ENCODE assay signal across 25 cellular contexts in genomic region chr2:169569948-169570347, GRCh38.
"Had no signal": no experiment of that assay in that cellular context is flagged by ENCODE, and none has a peak within 500 bp of the region (broad histone marks: within the 10 kb centered on the region; RNA-seq: fewer than 3 reads in every experiment).

No MANE protein-coding gene starts in this region.

- H3K9me3 ChIP-seq: body of pancreas, left lung, thoracic aorta, vagina had no signal

- H3K36me3 Mint-ChIP-seq: type B pancreatic cell had no signal

- H3K9me3 Mint-ChIP-seq: activated CD4-positive, alpha-beta memory T cell treated with anti-CD3 and anti-CD28 coated beads, Interleukin-2, amount 10 ng/mL, durations not matched to agents 7 days and 5 days; activated CD4-positive, alpha-beta T cell treated with anti-CD3 and anti-CD28 coated beads, Interleukin-2, amount 10 ng/mL, durations not matched to agents 24 days and 14 days; activated naive CD4-positive, alpha-beta T cell treated with anti-CD3 and anti-CD28 coated beads, Interleukin-2, amount 50 U/mL, for 24 hours; dendritic cell treated with granulocyte-macrophage colony-stimulating factor and Interleukin-4, amounts not matched to agents 40 ng/mL and 50 ng/mL, for 4 days; naive thymus-derived CD4-positive, alpha-beta T cell; type B pancreatic cell had no signal

- FAIRE-seq: endometrium had no signal

- H3K27me3 ChIP-seq: body of pancreas, foreskin keratinocyte, left lung, vagina had no signal

- H3K27ac Mint-ChIP-seq: activated CD4-positive, alpha-beta memory T cell treated with anti-CD3 and anti-CD28 coated beads, Interleukin-2, amount 10 ng/mL, durations not matched to agents 7 days and 5 days; activated CD4-positive, alpha-beta T cell treated with anti-CD3 and anti-CD28 coated beads, Interleukin-2, amount 10 ng/mL, durations not matched to agents 24 days and 14 days; activated naive CD4-positive, alpha-beta T cell treated with anti-CD3 and anti-CD28 coated beads, Interleukin-2, amount 50 U/mL, for 24 hours; dendritic cell treated with granulocyte-macrophage colony-stimulating factor and Interleukin-4, amounts not matched to agents 40 ng/mL and 50 ng/mL, for 4 days; naive thymus-derived CD4-positive, alpha-beta T cell; type B pancreatic cell had no signal

- H3K36me3 ChIP-seq: thoracic aorta, vagina had no signal

- H3K4me1 ChIP-seq: parathyroid adenoma had no signal

- ATAC-seq: activated CD4-positive, CD25-positive, alpha-beta regulatory T cell treated with anti-CD3 and anti-CD28 coated beads, Interleukin-2, amount 50 U/mL, for 24 hours; body of pancreas; foreskin keratinocyte; left lung; naive thymus-derived CD4-positive, alpha-beta T cell; right cardiac atrium had no signal

- H3K9ac ChIP-seq: parathyroid adenoma had no signal

- H3K27me3 Mint-ChIP-seq: activated CD4-positive, alpha-beta memory T cell treated with anti-CD3 and anti-CD28 coated beads, Interleukin-2, amount 10 ng/mL, durations not matched to agents 7 days and 5 days; activated CD4-positive, alpha-beta T cell treated with anti-CD3 and anti-CD28 coated beads, Interleukin-2, amount 10 ng/mL, durations not matched to agents 24 days and 14 days; activated naive CD4-positive, alpha-beta T cell treated with anti-CD3 and anti-CD28 coated beads, Interleukin-2, amount 50 U/mL, for 24 hours; dendritic cell treated with granulocyte-macrophage colony-stimulating factor and Interleukin-4, amounts not matched to agents 40 ng/mL and 50 ng/mL, for 4 days; naive thymus-derived CD4-positive, alpha-beta T cell; type B pancreatic cell had no signal

- H3K4me3 Mint-ChIP-seq: activated CD4-positive, alpha-beta memory T cell treated with anti-CD3 and anti-CD28 coated beads, Interleukin-2, amount 10 ng/mL, durations not matched to agents 7 days and 5 days; activated CD4-positive, alpha-beta T cell treated with anti-CD3 and anti-CD28 coated beads, Interleukin-2, amount 10 ng/mL, durations not matched to agents 24 days and 14 days; activated naive CD4-positive, alpha-beta T cell treated with anti-CD3 and anti-CD28 coated beads, Interleukin-2, amount 50 U/mL, for 24 hours; dendritic cell treated with granulocyte-macrophage colony-stimulating factor and Interleukin-4, amounts not matched to agents 40 ng/mL and 50 ng/mL, for 4 days; naive thymus-derived CD4-positive, alpha-beta T cell; type B pancreatic cell had no signal

- DNase-seq: activated CD4-positive, alpha-beta memory T cell treated with anti-CD3 and anti-CD28 coated beads, Interleukin-2, amount 10 ng/mL, durations not matched to agents 7 days and 5 days; activated CD4-positive, alpha-beta T cell treated with anti-CD3 and anti-CD28 coated beads, Interleukin-2, amount 10 ng/mL, durations not matched to agents 24 days and 14 days; activated gamma-delta T cell; anterior cingulate cortex; body of pancreas; caudate nucleus; effector CD4-positive, alpha-beta T cell; foreskin keratinocyte; hippocampal formation; kidney glomerular epithelial cell; left lung; naive thymus-derived CD4-positive, alpha-beta T cell; right cardiac atrium; stimulated activated CD4-positive, alpha-beta T cell treated with anti-CD3 and anti-CD28 coated beads, Interleukin-4, amount 100 ng/mL, for 24 hours; stimulated activated naive CD4-positive, alpha-beta T cell treated with Interleukin-2 at 50 U/mL for 16 hours had no signal

- H3K4me3 ChIP-seq: body of pancreas, left lung, lung, thoracic aorta, vagina had no signal

- H2AFZ ChIP-seq: parathyroid adenoma had no signal

- H3K27ac ChIP-seq: body of pancreas, foreskin keratinocyte, left lung, parathyroid adenoma, thoracic aorta, vagina, VCaP had no signal
